Comparison of ENCODE assay signal across 40 cellular contexts in the genomic region with DNA sequence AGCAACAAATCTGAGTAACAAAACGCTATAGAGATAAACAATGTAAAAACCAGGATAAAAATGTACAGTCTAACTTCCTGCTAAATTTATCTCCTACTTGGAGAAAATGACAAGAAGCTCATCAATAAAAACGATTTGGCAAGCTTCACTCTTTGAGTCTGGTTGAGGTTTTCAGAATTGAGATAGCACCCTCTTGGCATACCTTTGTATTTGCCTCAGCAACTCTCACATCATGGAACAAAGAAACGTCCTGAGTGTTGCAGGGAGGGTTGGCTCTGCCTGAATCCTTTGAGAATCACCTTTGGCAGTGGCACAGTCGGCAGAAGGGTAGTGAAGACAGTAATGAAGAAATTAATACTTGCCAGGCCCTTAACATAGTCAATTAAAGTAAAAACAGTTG.
"Had no signal": no experiment of that assay in that cellular context is flagged by ENCODE, and none has a peak within 500 bp of the region (broad histone marks: within the 10 kb centered on the region; RNA-seq: fewer than 3 reads in every experiment).

No MANE protein-coding gene starts in this region.

- DNase-seq: activated CD4-positive, alpha-beta memory T cell treated with anti-CD3 and anti-CD28 coated beads for 36 hours; activated CD4-positive, alpha-beta T cell treated with anti-CD3 and anti-CD28 coated beads for 1 hour; activated CD4-positive, alpha-beta T cell treated with anti-CD3 and anti-CD28 coated beads for 36 hours; activated CD4-positive, alpha-beta T cell treated with anti-CD3 and anti-CD28 coated beads, Interleukin-2, amount 10 ng/mL, durations not matched to agents 24 days and 14 days; activated CD4-positive, alpha-beta T cell treated with anti-CD3 and anti-CD28 coated beads, Interleukin-2, amount 50 U/mL, for 1 hour; activated CD4-positive, alpha-beta T cell treated with anti-CD3 and anti-CD28 coated beads, Interleukin-2, amount 50 U/mL, for 4 hours; activated CD4-positive, CD25-positive, alpha-beta regulatory T cell; activated CD8-positive, alpha-beta memory T cell treated with anti-CD3 and anti-CD28 coated beads, Interleukin-2, amount 50 U/mL, for 4 hours; activated CD8-positive, alpha-beta T cell treated with anti-CD3 and anti-CD28 coated beads for 36 hours; activated effector memory CD4-positive, alpha-beta T cell treated with anti-CD3 and anti-CD28 coated beads, Interleukin-2, amount 50 U/mL, for 16 hours; activated gamma-delta T cell treated with Interleukin-2 at 50 U/mL for 16 hours; activated naive CD4-positive, alpha-beta T cell; activated naive CD4-positive, alpha-beta T cell treated with anti-CD3 and anti-CD28 coated beads for 36 hours; activated naive CD4-positive, alpha-beta T cell treated with anti-CD3 and anti-CD28 coated beads, Interleukin-2, amount 50 U/mL, for 16 hours; activated naive CD8-positive, alpha-beta T cell treated with anti-CD3 and anti-CD28 coated beads for 36 hours; activated T-cell treated with anti-CD3 and anti-CD28 coated beads for 4 hours; activated T-cell treated with anti-CD3 and anti-CD28 coated beads, Interleukin-2, amount 50 U/mL, for 1 hour; activated T-cell treated with anti-CD3 and anti-CD28 coated beads, Interleukin-2, amount 50 U/mL, for 4 hours; activated T-cell treated with anti-CD3 and anti-CD28 coated beads, Interleukin-2, amount 50 U/mL, for 72 hours; adrenal gland; amniotic stem cell; aorta; caudate nucleus; cerebellar nuclear complex; SW 1271; T-helper 1 cell; T-helper 2 cell; T-helper 9 cell had no signal

- FAIRE-seq: bronchial epithelial cell, TTC549 had no signal

- H3K27me3 Mint-ChIP-seq: activated CD4-positive, alpha-beta memory T cell treated with anti-CD3 and anti-CD28 coated beads for 36 hours; activated CD4-positive, alpha-beta T cell treated with anti-CD3 and anti-CD28 coated beads for 36 hours; activated CD4-positive, alpha-beta T cell treated with anti-CD3 and anti-CD28 coated beads, Interleukin-2, amount 10 ng/mL, durations not matched to agents 24 days and 14 days; activated CD8-positive, alpha-beta T cell treated with anti-CD3 and anti-CD28 coated beads for 36 hours; activated naive CD8-positive, alpha-beta T cell treated with anti-CD3 and anti-CD28 coated beads for 36 hours; activated T-helper 17 cell treated with anti-CD3 and anti-CD28 coated beads, Interleukin-2, amount 50 U/mL, for 72 hours; brain; central memory CD8-positive, alpha-beta T cell had no signal

- H3K4me3 Mint-ChIP-seq: activated CD4-positive, alpha-beta memory T cell treated with anti-CD3 and anti-CD28 coated beads for 36 hours; activated CD4-positive, alpha-beta T cell treated with anti-CD3 and anti-CD28 coated beads for 36 hours; activated CD4-positive, alpha-beta T cell treated with anti-CD3 and anti-CD28 coated beads, Interleukin-2, amount 10 ng/mL, durations not matched to agents 24 days and 14 days; activated CD8-positive, alpha-beta T cell treated with anti-CD3 and anti-CD28 coated beads for 36 hours; activated naive CD4-positive, alpha-beta T cell treated with anti-CD3 and anti-CD28 coated beads for 36 hours; activated naive CD8-positive, alpha-beta T cell treated with anti-CD3 and anti-CD28 coated beads for 36 hours; activated T-cell treated with anti-CD3 and anti-CD28 coated beads, Interleukin-2, amount 50 U/mL, for 4 hours; activated T-cell treated with anti-CD3 and anti-CD28 coated beads, Interleukin-2, amount 50 U/mL, for 72 hours; activated T-helper 1 cell treated with anti-CD3 and anti-CD28 coated beads, Interleukin-12 subunit alpha, Interleukin-12 subunit beta, Interleukin-2, Interleukin-4 antibody, amounts not matched to agents 30 ng/mL and 10 ng/mL and 1 ng/mL, durations not matched to agents 14 hours and 24 hours and 36 hours; activated T-helper 17 cell treated with anti-CD3 and anti-CD28 coated beads, Interleukin-2, amount 50 U/mL, for 72 hours; brain; central memory CD8-positive, alpha-beta T cell; T-helper 1 cell treated with Interleukin-12 subunit alpha and Interleukin-12 subunit beta and Interleukin-4 antibody, amounts not matched to agents 30 μg/mL and 1 μg/mL, for 36 hours; T-helper 2 cell treated with Interferon-gamma antibody and Interleukin-4, amounts not matched to agents 5 μg/mL and 100 μg/mL, for 36 hours had no signal

- H3K36me3 Mint-ChIP-seq: activated CD4-positive, alpha-beta memory T cell treated with anti-CD3 and anti-CD28 coated beads for 36 hours; activated naive CD4-positive, alpha-beta T cell treated with anti-CD3 and anti-CD28 coated beads, Interleukin-2, amount 50 U/mL, for 72 hours; activated naive CD8-positive, alpha-beta T cell treated with anti-CD3 and anti-CD28 coated beads for 36 hours; brain had no signal

- H3K4me1 ChIP-seq: adrenal gland had no signal

- H3K4me3 ChIP-seq: adrenal gland, cardiac muscle cell had no signal

- H3K4me1 Mint-ChIP-seq: activated CD4-positive, alpha-beta T cell treated with anti-CD3 and anti-CD28 coated beads for 36 hours; activated CD4-positive, alpha-beta T cell treated with anti-CD3 and anti-CD28 coated beads, Interleukin-2, amount 10 ng/mL, durations not matched to agents 24 days and 14 days; activated naive CD8-positive, alpha-beta T cell treated with anti-CD3 and anti-CD28 coated beads for 36 hours; activated T-helper 17 cell treated with anti-CD3 and anti-CD28 coated beads, Interleukin-2, amount 50 U/mL, for 72 hours; brain; central memory CD8-positive, alpha-beta T cell had no signal

- ATAC-seq: activated CD4-positive, alpha-beta T cell treated with anti-CD3 and anti-CD28 coated beads for 36 hours; activated CD4-positive, CD25-positive, alpha-beta regulatory T cell treated with anti-CD3 and anti-CD28 coated beads, Interleukin-2, amount 50 U/mL, for 24 hours; activated CD8-positive, alpha-beta T cell treated with anti-CD3 and anti-CD28 coated beads for 36 hours; activated naive CD4-positive, alpha-beta T cell treated with anti-CD3 and anti-CD28 coated beads, Interleukin-2, amount 50 U/mL, for 72 hours; activated T-cell treated with anti-CD3 and anti-CD28 coated beads, Interleukin-2, amount 50 U/mL, for 4 hours; activated T-cell treated with anti-CD3 and anti-CD28 coated beads, Interleukin-2, amount 50 U/mL, for 72 hours; activated T-helper 17 cell treated with anti-CD3 and anti-CD28 coated beads, Interleukin-2, amount 50 U/mL, for 72 hours had no signal

- H3K36me3 ChIP-seq: adrenal gland, cardiac muscle cell had no signal

- H3K27me3 ChIP-seq: adrenal gland, cardiac muscle cell had no signal

- H3K27ac Mint-ChIP-seq: activated CD4-positive, alpha-beta memory T cell treated with anti-CD3 and anti-CD28 coated beads for 36 hours; activated CD4-positive, alpha-beta T cell treated with anti-CD3 and anti-CD28 coated beads for 36 hours; activated CD4-positive, alpha-beta T cell treated with anti-CD3 and anti-CD28 coated beads, Interleukin-2, amount 10 ng/mL, durations not matched to agents 24 days and 14 days; activated CD8-positive, alpha-beta T cell treated with anti-CD3 and anti-CD28 coated beads for 36 hours; activated naive CD4-positive, alpha-beta T cell treated with anti-CD3 and anti-CD28 coated beads for 36 hours; activated naive CD4-positive, alpha-beta T cell treated with anti-CD3 and anti-CD28 coated beads, Interleukin-2, amount 50 U/mL, for 72 hours; activated naive CD8-positive, alpha-beta T cell treated with anti-CD3 and anti-CD28 coated beads for 36 hours; activated T-cell treated with anti-CD3 and anti-CD28 coated beads, Interleukin-2, amount 50 U/mL, for 72 hours; activated T-helper 1 cell treated with anti-CD3 and anti-CD28 coated beads, Interleukin-12 subunit alpha, Interleukin-12 subunit beta, Interleukin-2, Interleukin-4 antibody, amounts not matched to agents 30 ng/mL and 10 ng/mL and 1 ng/mL, durations not matched to agents 14 hours and 24 hours and 36 hours; activated T-helper 17 cell treated with anti-CD3 and anti-CD28 coated beads, Interleukin-2, amount 50 U/mL, for 72 hours; brain; T-helper 1 cell treated with Interleukin-12 subunit alpha and Interleukin-12 subunit beta and Interleukin-4 antibody, amounts not matched to agents 30 μg/mL and 1 μg/mL, for 36 hours; T-helper 2 cell treated with Interferon-gamma antibody and Interleukin-4, amounts not matched to agents 5 μg/mL and 100 μg/mL, for 36 hours had no signal

- H3K9me3 ChIP-seq: adrenal gland had no signal

- H3K27ac ChIP-seq: adrenal gland, cardiac muscle cell, VCaP had no signal
